8 cellular contexts compared by ENCODE assay signal in genomic region chr15:78914027-78914764, GRCh38. TPM values are rescaled to one million over a fixed set of nuclear protein-coding genes. Genes with fewer than 3 reads are reported as not detected.
A peak's percentile ranks its signal among the peaks of the same experiment; 100 is the strongest.
DNase-seq lines count a peak whose midpoint lies in the region; ATAC-seq and TF ChIP-seq lines count a peak whose summit lies in the region.

No MANE protein-coding gene starts in this region.

- no peak for DNase-seq in H9
- peak; percentile 45 to 87 for DNase-seq in ascending aorta (ENCODE audit: low spot score in 2 of 2)
- DNase-seq in iPS DF 19.7 (ENCODE audit: low read depth, low spot score): peak; percentile 20
- DNase-seq in NCI-H2227 treated with DMSO at 0.1 percent for 48 hours (lab: John Stamatoyannopoulos, UW): no peak
- DNase-seq in NCI-H510A treated with DMSO at 0.1 percent for 48 hours (lab: John Stamatoyannopoulos, UW): no peak

- H3K4me3 Mint-ChIP-seq in H9: no peak overlapping the region; a peak in 1 of 5 replicates
- no peak overlapping the region for H3K4me3 Mint-ChIP-seq in stimulated activated memory B cell treated with anti-CD40 and anti-IgM and Interleukin-4, amounts not matched to agents 10 μg/mL and 1 μg/mL and 100 μg/mL, for 72 hours

- H3K4me3 ChIP-seq in ascending aorta: no peak overlapping the region

- H2BK5ac ChIP-seq in H9 (ENCODE audit: insufficient read length, low read length): no peak overlapping the region

- TF ChIP-seq CTCF in H9 (conservative IDR thresholded peaks at IDR 0.05) (peak; percentile 65), ascending aorta (IDR thresholded peaks at IDR 0.05) (peak; percentile 32 to 65 (median 62))

- H4K5ac ChIP-seq in H9 (ENCODE audit: insufficient read length, low read depth, low read length): no peak overlapping the region

- H3T11ph ChIP-seq in H9 (ENCODE audit: low read length): no peak overlapping the region

- H3K23ac ChIP-seq in H9 (ENCODE audit: insufficient read length, low read depth, low read length): no peak overlapping the region

- no peaks in the 10 kb centered on the region for H3K27me3 Mint-ChIP-seq in H9 (ENCODE audit: low read depth)
- no peaks in the 10 kb centered on the region for H3K27me3 Mint-ChIP-seq in stimulated activated memory B cell treated with anti-CD40 and anti-IgM and Interleukin-4, amounts not matched to agents 10 μg/mL and 1 μg/mL and 100 μg/mL, for 72 hours

- intact Hi-C loops in ascending aorta (cut with DNase I): loop anchor here (1.0 to 5.0 kb wide), 4 partner anchors 33 to 268 kb away; partner anchors contain the start of gene CTSH

- H3K18ac ChIP-seq in H9 (ENCODE audit: insufficient read length, low read depth, low read length): no peak overlapping the region

- no peaks in the 10 kb centered on the region for H4K20me1 ChIP-seq in H9 (ENCODE audit: control insufficient read depth, insufficient read depth, insufficient read length)

- H3K9ac ChIP-seq in H9 (ENCODE audit: extremely low read depth, insufficient read length, low read length): no peak overlapping the region

- H3K14ac ChIP-seq in H9 (ENCODE audit: insufficient read depth, low read length): no peak overlapping the region; the same call in 1 of the 2 replicates

- H3K27ac Mint-ChIP-seq in H9: peak overlapping the region in 1 of 3 experiments; percentile 68; a peak in 3 of 7 replicates
- peak overlapping the region; percentile 16 for H3K27ac Mint-ChIP-seq in stimulated activated memory B cell treated with anti-CD40 and anti-IgM and Interleukin-4, amounts not matched to agents 10 μg/mL and 1 μg/mL and 100 μg/mL, for 72 hours

- no peak overlapping the region for H3K4ac ChIP-seq in H9 (ENCODE audit: low read depth, low read length)

- H3K27ac ChIP-seq in H9 (ENCODE audit: insufficient read length, low read depth, low read length) (no peak overlapping the region), ascending aorta (peak overlapping the region; percentile 81 to 83)

- no peak overlapping the region for H2BK15ac ChIP-seq in H9 (ENCODE audit: low read depth, low read length)

- no peak for ATAC-seq in stimulated activated memory B cell treated with anti-CD40 and anti-IgM and Interleukin-4, amounts not matched to agents 10 μg/mL and 1 μg/mL and 100 μg/mL, for 72 hours
- no peak for ATAC-seq in GM18858 (IDR thresholded peaks at IDR 0.05; ENCODE audit: unreplicated experiment)
- no peak for ATAC-seq in GM21360 (IDR thresholded peaks at IDR 0.05; ENCODE audit: unreplicated experiment)

- H3K4me1 ChIP-seq in H9 (ENCODE audit: insufficient read depth, low read length) (no peaks in the 10 kb centered on the region), ascending aorta (peaks cover 7 to 45% of the 10 kb centered on the region in 2 donors)

- no peaks in the 10 kb centered on the region for H3K9me3 ChIP-seq in H9 (ENCODE audit: control insufficient read depth, low read depth, low read length)
- no peaks in the 10 kb centered on the region for H3K9me3 ChIP-seq in ascending aorta

- no peak overlapping the region for H2AK5ac ChIP-seq in H9 (ENCODE audit: insufficient read length, low read length)

- no peak overlapping the region for H4K8ac ChIP-seq in H9 (replicated peaks; ENCODE audit: insufficient read length, low read depth, low read length)

- no peaks in the 10 kb centered on the region for H3K9me3 Mint-ChIP-seq in H9
- no peaks in the 10 kb centered on the region for H3K9me3 Mint-ChIP-seq in stimulated activated memory B cell treated with anti-CD40 and anti-IgM and Interleukin-4, amounts not matched to agents 10 μg/mL and 1 μg/mL and 100 μg/mL, for 72 hours

- WGBS in H9 (ENCODE audit: extremely low coverage, insufficient read length, low lambda C conversion rate): no CpG with 5 or more reads among the region's 13 CpGs

- no peaks in the 10 kb centered on the region for H3K79me1 ChIP-seq in H9 (ENCODE audit: insufficient read depth, low read depth, low read length, poor library complexity, severe bottlenecking)

- no peak overlapping the region for H3K56ac ChIP-seq in H9 (ENCODE audit: insufficient read length, low read depth, low read length)

- no peak overlapping the region for H4K91ac ChIP-seq in H9 (ENCODE audit: insufficient read length, low read depth, low read length)

- H3K4me2 ChIP-seq in H9 (ENCODE audit: insufficient read depth, insufficient read length, low read length): no peak overlapping the region

- no peak overlapping the region for H2BK120ac ChIP-seq in H9 (ENCODE audit: low read depth, low read length, poor library complexity, severe bottlenecking)

- H3K27me3 ChIP-seq in H9 (ENCODE audit: insufficient read depth, low read length) (no peaks in the 10 kb centered on the region), ascending aorta (no peaks in the 10 kb centered on the region)

- H3K23me2 ChIP-seq in H9 (ENCODE audit: insufficient read length, low read depth, low read length, poor library complexity, severe bottlenecking): no peaks in the 10 kb centered on the region

- H2BK12ac ChIP-seq in H9 (ENCODE audit: insufficient read length, low read depth, low read length): no peak overlapping the region

- H3K79me2 ChIP-seq in H9 (ENCODE audit: insufficient read depth, low read length): no peaks in the 10 kb centered on the region

- H3K36me3 Mint-ChIP-seq in H9 (ENCODE audit: insufficient read depth in 1 of 3, low read depth in 3 of 3): peaks cover 13 to 47% (median 43%) of the 10 kb centered on the region in 3 experiments; a peak in 6 of 7 replicates
- peaks cover 32% of the 10 kb centered on the region for H3K36me3 Mint-ChIP-seq in stimulated activated memory B cell treated with anti-CD40 and anti-IgM and Interleukin-4, amounts not matched to agents 10 μg/mL and 1 μg/mL and 100 μg/mL, for 72 hours

- H2AFZ ChIP-seq in H9 (ENCODE audit: low read length): no peak overlapping the region

- no peak overlapping the region for H2BK20ac ChIP-seq in H9 (ENCODE audit: low read depth, low read length, poor library complexity, severe bottlenecking)

- peaks cover 7 to 9% of the 10 kb centered on the region in 2 experiments for H3K4me1 Mint-ChIP-seq in H9
- peaks cover 44% of the 10 kb centered on the region for H3K4me1 Mint-ChIP-seq in stimulated activated memory B cell treated with anti-CD40 and anti-IgM and Interleukin-4, amounts not matched to agents 10 μg/mL and 1 μg/mL and 100 μg/mL, for 72 hours

- peaks cover 49 to 52% of the 10 kb centered on the region in 2 donors for H3K36me3 ChIP-seq in ascending aorta

RNA-seq across cellular contexts. Expression of gene CTSH, which starts 30.6 kb away (rescaled TPM):
- total RNA-seq in H9 (2021) (15.5 and 16.8 TPM in 2 replicates), ascending aorta (112 TPM)

RNA-seq across cellular contexts. Expression of gene MORF4L1, which starts 41.5 kb away (rescaled TPM):
- total RNA-seq in H9 (2021) (544 and 553 TPM in 2 replicates), ascending aorta (108 TPM)

Comparison
In these comparisons a context has a peak if more than half of its experiments do, and no peak if none do; other contexts are left out.
1. DNase-seq: peak in ascending aorta (2 of 2) and iPS DF 19.7 (single experiment); none in H9 (single experiment), NCI-H2227 treated with DMSO at 0.1 percent for 48 hours (single experiment) and NCI-H510A treated with DMSO at 0.1 percent for 48 hours (single experiment).